ENCODE assay signal across 15 cellular contexts in genomic region chr9:121944741-121945191, GRCh38.
A peak's percentile ranks its signal among the peaks of the same experiment; 100 is the strongest.
DNase-seq lines count a peak whose midpoint lies in the region; ATAC-seq and TF ChIP-seq lines count a peak whose summit lies in the region.
"Had no signal": no experiment of that assay in that cellular context is flagged by ENCODE, and none has a peak within 500 bp of the region (broad histone marks: within the 10 kb centered on the region; RNA-seq: fewer than 3 reads in every experiment).

No MANE protein-coding gene starts in this region.

- no peaks in the 10 kb centered on the region for H3F3A ChIP-seq in MM.1S (ENCODE audit: insufficient read depth, low read length)

- H3K4me3 ChIP-seq in BLaER1 (no peak overlapping the region), mammary epithelial cell (replicated peaks in 1 of 3; ENCODE audit: insufficient read depth in 1 of 3, low read depth in 2 of 3, low read length in 3 of 3) (no peak overlapping the region), heart left ventricle (no peak overlapping the region), MM.1S (ENCODE audit: low read length) (no peak overlapping the region)
- H3K4me3 ChIP-seq: cardiac muscle cell had no signal

- H3K4me2 ChIP-seq in BLaER1, result peak overlapping the region; percentile 70
- H3K4me2 ChIP-seq in mammary epithelial cell (ENCODE audit: insufficient read depth, low read depth, low read length), result peak overlapping the region; percentile 20
- no peak overlapping the region for H3K4me2 ChIP-seq in MM.1S (ENCODE audit: low read depth, low read length)

- no peaks in the 10 kb centered on the region for H3K36me3 ChIP-seq in BLaER1
- H3K36me3 ChIP-seq in mammary epithelial cell (ENCODE audit: insufficient read depth, low read length), result no peaks in the 10 kb centered on the region
- no peaks in the 10 kb centered on the region for H3K36me3 ChIP-seq in heart left ventricle
- no peaks in the 10 kb centered on the region for H3K36me3 ChIP-seq in MM.1S (replicated peaks; ENCODE audit: insufficient read depth, low read length)
- H3K36me3 ChIP-seq: cardiac muscle cell had no signal

- H3K27ac ChIP-seq in BLaER1, result peak overlapping the region; percentile 59; the same call in 1 of the 2 replicates
- no peak overlapping the region for H3K27ac ChIP-seq in mammary epithelial cell (ENCODE audit: insufficient read depth, low read depth, low read length)
- H3K27ac ChIP-seq in heart left ventricle, result no peak overlapping the region
- H3K27ac ChIP-seq in MM.1S (ENCODE audit: low read length), result no peak overlapping the region
- H3K27ac ChIP-seq: cardiac muscle cell had no signal

- H2AFZ ChIP-seq in mammary epithelial cell (ENCODE audit: low read depth, low read length) (no peak overlapping the region), MM.1S (ENCODE audit: low read length) (no peak overlapping the region)

- no peaks in the 10 kb centered on the region for H3K79me2 ChIP-seq in mammary epithelial cell (ENCODE audit: insufficient read depth, low read length)
- no peaks in the 10 kb centered on the region for H3K79me2 ChIP-seq in MM.1S (ENCODE audit: low read length)

- no peak for TF ChIP-seq CTCF in mammary epithelial cell (conservative IDR thresholded peaks at IDR 0.05 in 1 of 2, IDR thresholded peaks at IDR 0.05 in 1 of 2; ENCODE audit: extremely low read depth in 1 of 2, insufficient read depth in 1 of 2, low read depth in 1 of 2, low read length in 2 of 2)
- TF ChIP-seq CTCF in heart left ventricle (IDR thresholded peaks at IDR 0.05), result no peak
- TF ChIP-seq CTCF in MM.1S (IDR thresholded peaks at IDR 0.05; ENCODE audit: low read length), result no peak

- H3K27me3 ChIP-seq in BLaER1 (no peaks in the 10 kb centered on the region), mammary epithelial cell (ENCODE audit: insufficient read depth, low read length) (no peaks in the 10 kb centered on the region), heart left ventricle (no peaks in the 10 kb centered on the region), MM.1S (replicated peaks; ENCODE audit: insufficient read depth, low read length) (no peaks in the 10 kb centered on the region)

- no peaks in the 10 kb centered on the region for H3K9me2 ChIP-seq in MM.1S (replicated peaks; ENCODE audit: insufficient read depth, low read length)

- ATAC-seq in GM21515 (IDR thresholded peaks at IDR 0.05; ENCODE audit: unreplicated experiment), result no peak
- no peak for ATAC-seq in heart left ventricle
- ATAC-seq: activated T-cell treated with anti-CD3 and anti-CD28 coated beads, Interleukin-2, amount 50 U/mL, for 4 hours; T-cell had no signal

- DNase-seq in NAMALWA (ENCODE audit: low spot score) (peak; percentile 84), mammary epithelial cell (peak; percentile 84), kidney tubule cell (ENCODE audit: low spot score) (peak; percentile 59), heart left ventricle (no peak), MM.1S (no peak)
- no peak for DNase-seq in stimulated activated CD4-positive, alpha-beta T cell treated with anti-CD3 and anti-CD28 coated beads, Interleukin-4, amount 100 ng/mL, for 24 hours
- DNase-seq: activated T-cell treated with anti-CD3 and anti-CD28 coated beads, Interleukin-2, amount 50 U/mL, for 4 hours; CD4-positive, alpha-beta memory T cell; midbrain; NCI-H1417; NCI-H748 treated with DMSO at 0.1 percent for 48 hours; T-cell had no signal

- H3K9ac ChIP-seq in BLaER1 (no peak overlapping the region), mammary epithelial cell (ENCODE audit: insufficient read depth, low read length) (no peak overlapping the region), MM.1S (ENCODE audit: low read length) (no peak overlapping the region)

- dilution Hi-C loops in mammary epithelial cell (cut with HindIII; ENCODE audit: low sequenced_read_pairs), result no loop called here

- intact Hi-C loops in mammary epithelial cell (cut with micrococcal nuclease), result loop anchor here (2.0 kb wide), 1 partner anchor 18 kb away; no protein-coding TSS in a partner anchor
- intact Hi-C loops in heart left ventricle (cut with DNase I), result no loop called here

- 65% methylated on average over 5 of the region's 5 CpGs for WGBS in mammary epithelial cell (ENCODE audit: low coverage, missing lambda C conversion rate)
- 83 to 87% (median 85%) methylated on average over 5 of the region's 5 CpGs for WGBS in heart left ventricle, 4 donors

- CTCF ChIA-PET in mammary epithelial cell (lab: Charles Lee; ENCODE audit: low non-redundant PET), result no interaction called here

- BruUV-seq in mammary epithelial cell (replicated peaks; lab: Mats Ljungman, UMichigan), result no TSS peak

- H3K4me1 ChIP-seq in BLaER1, result peaks cover 84% of the 10 kb centered on the region
- peaks cover 27% of the 10 kb centered on the region for H3K4me1 ChIP-seq in mammary epithelial cell (ENCODE audit: insufficient read depth, low read length)
- H3K4me1 ChIP-seq in heart left ventricle, result no peaks in the 10 kb centered on the region
- H3K4me1 ChIP-seq in MM.1S (ENCODE audit: low read length), result no peaks in the 10 kb centered on the region

- H4K20me1 ChIP-seq in BLaER1 (no peaks in the 10 kb centered on the region), mammary epithelial cell (ENCODE audit: insufficient read depth, low read length) (no peaks in the 10 kb centered on the region), MM.1S (ENCODE audit: insufficient read depth, low read length) (no peaks in the 10 kb centered on the region)

- no peak for TF ChIP-seq POLR2A in heart left ventricle (IDR thresholded peaks at IDR 0.05)

- H3K9me3 ChIP-seq in BLaER1 (no peaks in the 10 kb centered on the region), mammary epithelial cell (replicated peaks; ENCODE audit: insufficient read depth, low read length) (no peaks in the 10 kb centered on the region), heart left ventricle (no peaks in the 10 kb centered on the region), MM.1S (replicated peaks; ENCODE audit: insufficient read depth, low read length) (no peaks in the 10 kb centered on the region)

- in situ Hi-C loops in mammary epithelial cell (cut with MboI; ENCODE audit: low sequenced_read_pairs in 2 of 2), result no loop called here

Comparison
In these comparisons a context has a peak if more than half of its experiments do, and no peak if none do; other contexts are left out.
1. DNase-seq: peak in NAMALWA (single experiment), mammary epithelial cell (single experiment) and kidney tubule cell (single experiment); none in heart left ventricle (0 of 5), stimulated activated CD4-positive, alpha-beta T cell treated with anti-CD3 and anti-CD28 coated beads, Interleukin-4, amount 100 ng/mL, for 24 hours (single experiment) and MM.1S (single experiment).